18 cellular contexts compared by ENCODE assay signal in genomic region chr15:69289312-69290146, GRCh38. TPM values are rescaled to one million over a fixed set of nuclear protein-coding genes. Genes with fewer than 3 reads are reported as not detected.
A peak's percentile ranks its signal among the peaks of the same experiment; 100 is the strongest.
DNase-seq lines count a peak whose midpoint lies in the region; ATAC-seq, FAIRE-seq and TF ChIP-seq lines count a peak whose summit lies in the region.
"Had no signal": no experiment of that assay in that cellular context is flagged by ENCODE, and none has a peak within 500 bp of the region (broad histone marks: within the 10 kb centered on the region; RNA-seq: fewer than 3 reads in every experiment).

No MANE protein-coding gene starts in this region.

- H3K79me2 ChIP-seq in keratinocyte (ENCODE audit: control insufficient read depth, insufficient read depth, low read length): no peaks in the 10 kb centered on the region

- no peaks in the 10 kb centered on the region for H3K9me1 ChIP-seq in keratinocyte (ENCODE audit: control insufficient read depth, extremely low read depth, insufficient read depth, low read length)

- ATAC-seq in HG03342 (IDR thresholded peaks at IDR 0.05; ENCODE audit: unreplicated experiment): no peak
- ATAC-seq: T-cell had no signal

- dilution Hi-C loops in keratinocyte (cut with MboI; ENCODE audit: extremely low pct_ligation_motif_present, low sequenced_read_pairs): no loop called here

- H3K27me3 ChIP-seq in keratinocyte (ENCODE audit: control insufficient read depth, extremely low read depth, insufficient read depth, low read length): peaks cover 5% of the 10 kb centered on the region
- H3K27me3 ChIP-seq: dorsolateral prefrontal cortex, ovary had no signal

- DNase-seq in NCI-H1417 (lab: John Stamatoyannopoulos, UW) (peak in 2 of 3 experiments; percentile 21 to 67), NCI-H1417 treated with DMSO at 0.1 percent for 48 hours (lab: John Stamatoyannopoulos, UW) (no peak), keratinocyte (ENCODE audit: low read depth, low spot score) (no peak), renal cortical epithelial cell (ENCODE audit: low read depth) (peak; percentile 43), GDM1 (lab: John Stamatoyannopoulos, UW) (no peak)
- no peak for DNase-seq in stimulated activated naive CD4-positive, alpha-beta T cell treated with Interleukin-2 at 50 U/mL for 16 hours (lab: John Stamatoyannopoulos, UW)
- DNase-seq: 8988T; activated CD4-positive, alpha-beta memory T cell treated with anti-CD3 and anti-CD28 coated beads for 36 hours; activated naive CD8-positive, alpha-beta T cell treated with anti-CD3 and anti-CD28 coated beads, Interleukin-2, amount 10 ng/mL, durations not matched to agents 7 days and 5 days; C1 segment of cervical spinal cord; dorsolateral prefrontal cortex; GM23248; ovary; Right ventricle myocardium superior; T-cell had no signal

- peak overlapping the region; percentile 30 for H3K27ac ChIP-seq in VCaP
- no peak overlapping the region for H3K27ac ChIP-seq in keratinocyte (ENCODE audit: control insufficient read depth, insufficient read depth, low read length)
- H3K27ac ChIP-seq: GM23248, ovary had no signal

- H3K4me3 ChIP-seq in keratinocyte (ENCODE audit: control insufficient read depth in 2 of 3, extremely low read depth in 1 of 3, insufficient read depth in 2 of 3, low read depth in 1 of 3, low read length in 3 of 3): no peak overlapping the region
- H3K4me3 ChIP-seq: dorsolateral prefrontal cortex, GM23248, ovary, smooth muscle cell had no signal

- no peaks in the 10 kb centered on the region for H4K20me1 ChIP-seq in keratinocyte (ENCODE audit: control insufficient read depth, extremely low read depth, insufficient read depth, low read length)

- TF ChIP-seq CTCF in VCaP (conservative IDR thresholded peaks at IDR 0.05) (no peak), keratinocyte (optimal IDR thresholded peaks at IDR 0.05 in 1 of 3, IDR thresholded peaks at IDR 0.05 in 1 of 3, conservative IDR thresholded peaks at IDR 0.05 in 1 of 3; ENCODE audit: extremely low read depth in 1 of 3, insufficient read depth in 2 of 3, low read length in 3 of 3) (no peak)

- no peaks in the 10 kb centered on the region for H3K36me3 ChIP-seq in keratinocyte (ENCODE audit: control insufficient read depth in 2 of 2, extremely low read depth in 1 of 2, insufficient read depth in 2 of 2, low read length in 2 of 2)
- H3K36me3 ChIP-seq: ovary had no signal

- peaks cover 12% of the 10 kb centered on the region for H3K4me1 ChIP-seq in keratinocyte (ENCODE audit: control insufficient read depth, extremely low read depth, insufficient read depth, low read length)

- H3K9ac ChIP-seq in keratinocyte (ENCODE audit: control insufficient read depth, extremely low read depth, insufficient read depth, low read length): no peak overlapping the region
- H3K9ac ChIP-seq: GM23248 had no signal

- H3K4me2 ChIP-seq in keratinocyte (ENCODE audit: control insufficient read depth, extremely low read depth, insufficient read depth, low read depth, low read length): peak overlapping the region; percentile 62
- H3K4me2 ChIP-seq: smooth muscle cell had no signal

- no peak for FAIRE-seq in keratinocyte (lab: Jason Lieb, UNC)

- H3K9me3 ChIP-seq in keratinocyte (ENCODE audit: control insufficient read depth, low read depth, low read length): no peaks in the 10 kb centered on the region
- H3K9me3 ChIP-seq: ovary had no signal

- H2AFZ ChIP-seq in keratinocyte (ENCODE audit: control insufficient read depth, low read length): peak overlapping the region; percentile 50
- H2AFZ ChIP-seq: GM23248 had no signal

RNA-seq across cellular contexts. Expression of gene PAQR5, which starts 9.2 kb away (rescaled TPM):
- 0.06 to 0.30 TPM (median 0.30 TPM) in 3 replicates for polyA plus RNA-seq in keratinocyte
- polyA plus RNA-seq in keratinocyte (2011; ENCODE audit: low read depth): 0.49 TPM
- 0.13 and 0.19 TPM in 2 replicates for polyA plus RNA-seq in keratinocyte (2011; cell fraction: cytosol; rRNA removed)
- polyA plus RNA-seq in keratinocyte (2011; cell fraction: nucleus; rRNA removed): 0.74 and 1.1 TPM in 2 replicates
- polyA plus RNA-seq in keratinocyte (2012; ENCODE audit: low replicate concordance): 0.09 and 0.58 TPM in 2 replicates
- 0.10 to 0.40 TPM in 2 of 3 replicates, not detected in the other for polyA minus RNA-seq in keratinocyte
- not detected for polyA minus RNA-seq in keratinocyte (2011; cell fraction: cytosol; rRNA and poly(A)+ RNA removed)
- 0.54 and 1.2 TPM in 2 replicates for polyA minus RNA-seq in keratinocyte (2011; cell fraction: nucleus; rRNA and poly(A)+ RNA removed)
- total RNA-seq in renal cortical epithelial cell: 8.2 and 8.9 TPM in 2 replicates
- total RNA-seq: activated naive CD8-positive, alpha-beta T cell treated with anti-CD3 and anti-CD28 coated beads, Interleukin-2, amount 10 ng/mL, durations not matched to agents 7 days and 5 days had no signal

Comparison
In these comparisons a context has a peak if more than half of its experiments do, and no peak if none do; other contexts are left out.
1. DNase-seq: peak in NCI-H1417 (2 of 3) and renal cortical epithelial cell (single experiment); none in NCI-H1417 treated with DMSO at 0.1 percent for 48 hours (single experiment), keratinocyte (single experiment), GDM1 (single experiment) and stimulated activated naive CD4-positive, alpha-beta T cell treated with Interleukin-2 at 50 U/mL for 16 hours (single experiment).